1 cellular context compared by ENCODE assay signal in the genomic region with DNA sequence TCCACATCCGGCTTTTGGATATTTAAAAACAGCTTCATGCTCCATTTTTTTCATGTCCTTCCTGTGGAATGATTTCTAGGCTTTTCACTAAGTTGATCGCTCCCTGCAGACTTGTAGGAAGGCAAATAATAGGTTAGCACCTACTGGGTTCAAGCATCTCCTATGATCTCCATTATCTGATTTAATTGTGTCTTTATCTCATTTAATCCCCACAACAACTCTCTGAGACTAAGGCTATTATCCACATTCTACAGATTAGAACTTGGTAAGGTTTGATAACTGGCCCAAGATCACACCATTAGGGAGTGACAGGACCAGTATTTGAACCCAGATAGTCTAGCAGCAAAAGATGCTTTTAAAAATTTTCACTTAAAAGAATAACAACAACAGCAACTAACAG.
TF ChIP-seq lines count a peak whose summit lies in the region.

No MANE protein-coding gene starts in this region.

TF ChIP-seq in A549, 52 proteins besides CTCF, POLR2A, EP300 and RAD21 (continued from another document):
- TF ChIP-seq, protein P1, sequence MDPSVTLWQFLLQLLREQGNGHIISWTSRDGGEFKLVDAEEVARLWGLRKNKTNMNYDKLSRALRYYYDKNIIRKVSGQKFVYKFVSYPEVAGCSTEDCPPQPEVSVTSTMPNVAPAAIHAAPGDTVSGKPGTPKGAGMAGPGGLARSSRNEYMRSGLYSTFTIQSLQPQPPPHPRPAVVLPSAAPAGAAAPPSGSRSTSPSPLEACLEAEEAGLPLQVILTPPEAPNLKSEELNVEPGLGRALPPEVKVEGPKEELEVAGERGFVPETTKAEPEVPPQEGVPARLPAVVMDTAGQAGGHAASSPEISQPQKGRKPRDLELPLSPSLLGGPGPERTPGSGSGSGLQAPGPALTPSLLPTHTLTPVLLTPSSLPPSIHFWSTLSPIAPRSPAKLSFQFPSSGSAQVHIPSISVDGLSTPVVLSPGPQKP (IDR thresholded peaks at IDR 0.05; ENCODE audit: low read depth, low read length) = no peak
